Comparison of ENCODE assay signal across 14 cellular contexts in the genomic region with DNA sequence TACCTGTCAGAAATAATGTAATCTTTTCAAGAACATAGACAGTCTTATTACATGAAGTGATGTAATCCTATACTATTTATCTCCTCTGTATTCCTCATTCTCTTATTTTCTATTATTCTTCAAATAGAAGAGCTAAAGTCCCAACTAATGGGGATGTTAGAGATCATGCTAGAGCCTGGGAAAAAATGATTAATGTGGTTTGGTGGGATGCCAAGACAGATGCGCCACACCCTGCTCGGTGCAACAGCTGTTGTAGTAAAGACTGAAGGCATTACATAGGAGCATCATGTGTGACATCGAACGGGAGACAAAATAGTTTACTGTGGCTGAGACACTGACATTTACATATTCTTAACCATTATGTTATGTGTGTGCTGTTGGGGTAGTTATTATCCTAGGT.
DNase-seq lines count a peak whose midpoint lies in the region; ATAC-seq and TF ChIP-seq lines count a peak whose summit lies in the region.
"Had no signal": no experiment of that assay in that cellular context is flagged by ENCODE, and none has a peak within 500 bp of the region (broad histone marks: within the 10 kb centered on the region; RNA-seq: fewer than 3 reads in every experiment).

No MANE protein-coding gene starts in this region.

- no peaks in the 10 kb centered on the region for H3K36me3 Mint-ChIP-seq in Calu3 (ENCODE audit: insufficient read depth, unreplicated experiment)
- H3K36me3 Mint-ChIP-seq in CD8-positive, alpha-beta T cell, result no peaks in the 10 kb centered on the region

- POLR2A ChIA-PET in CD8-positive, alpha-beta T cell (lab: Charles Lee), result no interaction called here

- H3K9me3 ChIP-seq in CD8-positive, alpha-beta T cell (ENCODE audit: low read length), result no peaks in the 10 kb centered on the region
- H3K9me3 ChIP-seq: HAP-1, ovary had no signal

- no peak for ATAC-seq in HG03457 (IDR thresholded peaks at IDR 0.05; ENCODE audit: unreplicated experiment)
- ATAC-seq in CD8-positive, alpha-beta T cell, result no peak

- no peak for TF ChIP-seq CTCF in Calu3 (IDR thresholded peaks at IDR 0.05; ENCODE audit: unreplicated experiment)
- TF ChIP-seq CTCF in CD8-positive, alpha-beta T cell (IDR thresholded peaks at IDR 0.05), result no peak

- no peaks in the 10 kb centered on the region for H3K27me3 Mint-ChIP-seq in Calu3 (ENCODE audit: unreplicated experiment)
- H3K27me3 Mint-ChIP-seq in CD8-positive, alpha-beta T cell (ENCODE audit: low read depth), result no peaks in the 10 kb centered on the region

- H3K36me3 ChIP-seq in CD8-positive, alpha-beta T cell (ENCODE audit: insufficient read depth, low read length), result no peaks in the 10 kb centered on the region
- H3K36me3 ChIP-seq: HAP-1, ovary had no signal

- peaks cover 42% of the 10 kb centered on the region for H3K4me1 Mint-ChIP-seq in Calu3 (ENCODE audit: low read depth, unreplicated experiment)
- no peaks in the 10 kb centered on the region for H3K4me1 Mint-ChIP-seq in CD8-positive, alpha-beta T cell (ENCODE audit: low read depth)

- H3K27ac Mint-ChIP-seq in Calu3 (ENCODE audit: unreplicated experiment), result peak overlapping the region; percentile 11
- H3K27ac Mint-ChIP-seq in CD8-positive, alpha-beta T cell, result no peak overlapping the region
- H3K27ac Mint-ChIP-seq: activated naive CD4-positive, alpha-beta T cell treated with anti-CD3 and anti-CD28 coated beads for 36 hours had no signal

- BruUV-seq in Calu3 (replicated peaks; lab: Mats Ljungman, UMichigan), result no TSS peak

- H3K9me3 Mint-ChIP-seq in Calu3 (ENCODE audit: low read depth, unreplicated experiment), result peaks cover 2% of the 10 kb centered on the region
- H3K9me3 Mint-ChIP-seq in CD8-positive, alpha-beta T cell, result no peaks in the 10 kb centered on the region

- CTCF ChIA-PET in Calu3 (lab: Charles Lee), result no interaction called here
- CTCF ChIA-PET in CD8-positive, alpha-beta T cell (lab: Charles Lee), result no interaction called here

- no peak for DNase-seq in Calu3
- DNase-seq in M059J (ENCODE audit: low read depth), result peak; percentile 38
- DNase-seq in SW480 (ENCODE audit: low spot score), result peak; percentile 41
- peak; percentile 29 for DNase-seq in fibroblast of the conjunctiva (ENCODE audit: low read depth)
- no peak for DNase-seq in KG1 (lab: John Stamatoyannopoulos, UW)
- no peak for DNase-seq in CD8-positive, alpha-beta T cell
- DNase-seq in stimulated activated CD8-positive, alpha-beta memory T cell treated with anti-CD3 and anti-CD28 coated beads, Interleukin-4, amount 100 ng/mL, for 48 hours, result no peak
- DNase-seq: activated CD4-positive, CD25-positive, alpha-beta regulatory T cell treated with anti-CD3 and anti-CD28 coated beads, Interleukin-2, amount 50 U/mL, for 72 hours; activated naive CD4-positive, alpha-beta T cell treated with anti-CD3 and anti-CD28 coated beads for 36 hours; central memory CD4-positive, alpha-beta T cell; ovary; PC-9 had no signal

- no peaks in the 10 kb centered on the region for H3K27me3 ChIP-seq in CD8-positive, alpha-beta T cell (ENCODE audit: insufficient read depth, low read length)
- H3K27me3 ChIP-seq: ovary had no signal

- H3K4me3 Mint-ChIP-seq in Calu3 (ENCODE audit: low read depth, unreplicated experiment), result no peak overlapping the region
- no peak overlapping the region for H3K4me3 Mint-ChIP-seq in CD8-positive, alpha-beta T cell
- H3K4me3 Mint-ChIP-seq: activated naive CD4-positive, alpha-beta T cell treated with anti-CD3 and anti-CD28 coated beads for 36 hours had no signal

- H3K4me3 ChIP-seq in CD8-positive, alpha-beta T cell (ENCODE audit: low read depth, low read length), result no peak overlapping the region
- H3K4me3 ChIP-seq: HAP-1, ovary, PC-9 had no signal

- intact Hi-C loops in Calu3 (cut with micrococcal nuclease; ENCODE audit: unreplicated experiment), result no loop called here
- intact Hi-C loops in CD8-positive, alpha-beta T cell (cut with DNase I, micrococcal nuclease), result no loop called here

- no peaks in the 10 kb centered on the region for H3K4me1 ChIP-seq in CD8-positive, alpha-beta T cell (ENCODE audit: insufficient read depth, low read length)

- H3K27ac ChIP-seq in CD8-positive, alpha-beta T cell (ENCODE audit: low read depth, low read length), result no peak overlapping the region
- H3K27ac ChIP-seq: ovary, PC-9 had no signal

Comparison
In these comparisons a context has a peak if more than half of its experiments do, and no peak if none do; other contexts are left out.
1. DNase-seq: peak in M059J (single experiment), SW480 (single experiment) and fibroblast of the conjunctiva (single experiment); none in Calu3 (single experiment), KG1 (single experiment), CD8-positive, alpha-beta T cell (0 of 7) and stimulated activated CD8-positive, alpha-beta memory T cell treated with anti-CD3 and anti-CD28 coated beads, Interleukin-4, amount 100 ng/mL, for 48 hours (single experiment).